ENCODE assay signal across 24 cellular contexts in the genomic region with DNA sequence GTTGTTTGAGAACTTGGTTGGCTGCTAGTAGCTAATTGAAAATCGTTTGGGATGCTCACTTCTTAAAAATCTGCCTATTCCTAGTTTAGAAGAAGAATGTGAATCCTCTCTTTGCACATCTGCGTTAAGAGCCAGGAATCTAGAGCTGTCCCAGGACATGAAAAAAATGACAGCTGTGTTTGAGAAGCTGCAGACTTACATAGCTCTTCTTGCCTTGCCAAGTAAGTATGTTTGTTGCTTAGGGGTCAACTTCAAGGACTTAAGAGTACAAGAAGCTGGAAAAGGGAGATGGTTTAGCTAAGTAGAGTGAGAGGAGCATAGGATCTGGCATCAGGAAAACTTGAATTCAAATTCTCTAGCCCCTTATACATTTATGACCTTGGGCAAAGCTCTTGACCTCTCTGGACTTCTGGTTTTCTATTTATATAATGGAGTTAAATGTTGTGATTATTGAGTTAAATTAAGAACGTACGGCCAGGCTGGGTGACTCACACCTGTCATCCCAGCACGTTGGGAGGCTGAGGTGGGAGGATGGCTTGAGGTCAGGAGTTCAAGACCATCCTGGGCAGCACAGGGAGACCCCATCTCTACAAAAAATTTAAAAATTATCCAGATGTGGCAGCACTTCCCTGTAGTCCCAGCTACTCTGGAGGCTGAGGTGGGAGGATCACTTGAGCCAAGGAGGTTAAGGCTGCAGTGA. TPM values are rescaled to one million over a fixed set of nuclear protein-coding genes. Genes with fewer than 3 reads are reported as not detected.
DNase-seq lines count a peak whose midpoint lies in the region; ATAC-seq and TF ChIP-seq lines count a peak whose summit lies in the region.
"Had no signal": no experiment of that assay in that cellular context is flagged by ENCODE, and none has a peak within 500 bp of the region (broad histone marks: within the 10 kb centered on the region; RNA-seq: fewer than 3 reads in every experiment).

No MANE protein-coding gene starts in this region.

- peaks cover 1% of the 10 kb centered on the region for H3K4me1 ChIP-seq in right cardiac atrium (ENCODE audit: control insufficient read depth, insufficient read depth, low read length)

- CTCF ChIA-PET in AG04450 (lab: Charles Lee) = interaction anchor here (0.5 to 1.3 kb wide), 7 partner anchors 22 to 368 kb away, joined by 3 to 6 read pairs (median 4); no protein-coding TSS in a partner anchor

- DNase-seq in AG04450 (ENCODE audit: low read depth, low spot score) (peak; percentile 51), choroid plexus epithelial cell (ENCODE audit: low read depth) (peak; percentile 57), right cardiac atrium (no peak), NCI-H2196 (lab: John Stamatoyannopoulos, UW; ENCODE audit: unreplicated experiment) (no peak), NCI-H345 treated with DMSO at 0.1 percent for 48 hours (lab: John Stamatoyannopoulos, UW; ENCODE audit: unreplicated experiment) (no peak)
- DNase-seq in activated T-helper 2 cell treated with anti-CD3 and anti-CD28 coated beads, Interferon-gamma antibody, Interleukin-2, Interleukin-4, amounts not matched to agents 10 μg/mL and 5 μg/mL and 100 μg/mL, durations not matched to agents 14 hours and 24 hours and 36 hours (ENCODE audit: low spot score) = no peak
- DNase-seq: ACHN; activated CD8-positive, alpha-beta memory T cell treated with anti-CD3 and anti-CD28 coated beads for 24 hours; CD4-positive, CD25-positive, alpha-beta regulatory T cell; DMS153; HFFc6; mammary epithelial cell; MM.1S; NCI-H146; NCI-H2171; NCI-H748 treated with DMSO at 0.1 percent for 48 hours; PC-3; stimulated activated CD4-positive, alpha-beta T cell treated with anti-CD3 and anti-CD28 coated beads, Interleukin-12 subunit alpha, Interleukin-12 subunit beta, amount 100 ng/mL, for 4 hours; stimulated activated CD8-positive, alpha-beta memory T cell treated with anti-CD3 and anti-CD28 coated beads, Interleukin-4, amount 100 ng/mL, for 48 hours had no signal

- H3K4me3 ChIP-seq in AG04450 (ENCODE audit: low read depth, low read length) = no peak overlapping the region
- no peak overlapping the region for H3K4me3 ChIP-seq in choroid plexus epithelial cell (ENCODE audit: low read depth, low read length)
- no peak overlapping the region for H3K4me3 ChIP-seq in right cardiac atrium (ENCODE audit: low read length)

- ATAC-seq in right cardiac atrium (peak; percentile 52 to 72), GM19324 (IDR thresholded peaks at IDR 0.05; ENCODE audit: low FRiP score, unreplicated experiment) (no peak)
- ATAC-seq: PC-3 had no signal

- TF ChIP-seq CTCF in AG04450 (IDR thresholded peaks at IDR 0.05; ENCODE audit: low read depth, low read length) = no peak
- TF ChIP-seq CTCF in choroid plexus epithelial cell (conservative IDR thresholded peaks at IDR 0.05; ENCODE audit: low read depth, low read length) = no peak
- TF ChIP-seq CTCF in nephron (IDR thresholded peaks at IDR 0.05; ENCODE audit: unreplicated experiment in 3 of 3) = no peak

- H3K4me1 Mint-ChIP-seq in nephron = peaks cover 46% of the 10 kb centered on the region
- peaks cover 1% of the 10 kb centered on the region for H3K4me1 Mint-ChIP-seq in activated T-helper 2 cell treated with anti-CD3 and anti-CD28 coated beads, Interferon-gamma antibody, Interleukin-2, Interleukin-4, amounts not matched to agents 10 μg/mL and 5 μg/mL and 100 μg/mL, durations not matched to agents 14 hours and 24 hours and 36 hours (ENCODE audit: low read depth)

- no peak overlapping the region for H3K27ac ChIP-seq in AG04450 (ENCODE audit: low read depth, low read length)
- H3K27ac ChIP-seq in right cardiac atrium (ENCODE audit: low read length) = peak overlapping the region; percentile 67
- H3K27ac ChIP-seq: VCaP had no signal

- H3K36me3 Mint-ChIP-seq in nephron (ENCODE audit: low read depth) = peaks cover 34% of the 10 kb centered on the region
- peaks cover 45% of the 10 kb centered on the region for H3K36me3 Mint-ChIP-seq in activated T-helper 2 cell treated with anti-CD3 and anti-CD28 coated beads, Interferon-gamma antibody, Interleukin-2, Interleukin-4, amounts not matched to agents 10 μg/mL and 5 μg/mL and 100 μg/mL, durations not matched to agents 14 hours and 24 hours and 36 hours (ENCODE audit: low read depth)

- no peaks in the 10 kb centered on the region for H3K9me3 Mint-ChIP-seq in nephron
- no peaks in the 10 kb centered on the region for H3K9me3 Mint-ChIP-seq in activated T-helper 2 cell treated with anti-CD3 and anti-CD28 coated beads, Interferon-gamma antibody, Interleukin-2, Interleukin-4, amounts not matched to agents 10 μg/mL and 5 μg/mL and 100 μg/mL, durations not matched to agents 14 hours and 24 hours and 36 hours
- H3K9me3 Mint-ChIP-seq: HFFc6; T-helper 1 cell treated with Interleukin-12 subunit alpha and Interleukin-12 subunit beta and Interleukin-4 antibody, amounts not matched to agents 30 μg/mL and 1 μg/mL, for 36 hours had no signal

- peak overlapping the region; percentile 74 to 95 (median 89) for H3K27ac Mint-ChIP-seq in nephron
- no peak overlapping the region for H3K27ac Mint-ChIP-seq in activated T-helper 2 cell treated with anti-CD3 and anti-CD28 coated beads, Interferon-gamma antibody, Interleukin-2, Interleukin-4, amounts not matched to agents 10 μg/mL and 5 μg/mL and 100 μg/mL, durations not matched to agents 14 hours and 24 hours and 36 hours
- H3K27ac Mint-ChIP-seq: activated naive CD8-positive, alpha-beta T cell; HFFc6; T-helper 1 cell treated with Interleukin-12 subunit alpha and Interleukin-12 subunit beta and Interleukin-4 antibody, amounts not matched to agents 30 μg/mL and 1 μg/mL, for 36 hours had no signal

- peak overlapping the region in 1 of 3 experiments; percentile 21 for H3K4me3 Mint-ChIP-seq in nephron
- no peak overlapping the region for H3K4me3 Mint-ChIP-seq in activated T-helper 2 cell treated with anti-CD3 and anti-CD28 coated beads, Interferon-gamma antibody, Interleukin-2, Interleukin-4, amounts not matched to agents 10 μg/mL and 5 μg/mL and 100 μg/mL, durations not matched to agents 14 hours and 24 hours and 36 hours (ENCODE audit: low read depth)
- H3K4me3 Mint-ChIP-seq: activated naive CD8-positive, alpha-beta T cell; CD4-positive, CD25-positive, alpha-beta regulatory T cell; HFFc6; T-helper 1 cell treated with Interleukin-12 subunit alpha and Interleukin-12 subunit beta and Interleukin-4 antibody, amounts not matched to agents 30 μg/mL and 1 μg/mL, for 36 hours had no signal

- H3K9me3 ChIP-seq in AG04450 (ENCODE audit: control insufficient read depth, insufficient read depth, low read length) = no peaks in the 10 kb centered on the region
- H3K9me3 ChIP-seq in right cardiac atrium (ENCODE audit: control insufficient read depth, low read length) = no peaks in the 10 kb centered on the region

- H3K27me3 ChIP-seq in AG04450 (ENCODE audit: control insufficient read depth, insufficient read depth, low read length) (no peaks in the 10 kb centered on the region), right cardiac atrium (ENCODE audit: control insufficient read depth, insufficient read depth) (no peaks in the 10 kb centered on the region)

- POLR2A ChIA-PET in AG04450 (lab: Yijun Ruan, JAX) = interaction anchor here (0.5 to 0.6 kb wide), 2 partner anchors 68 to 575 kb away, joined by 4 to 6 read pairs; no protein-coding TSS in a partner anchor

- intact Hi-C loops in right cardiac atrium (cut with DNase I) = loop anchor here in 1 of 4 donors (10.0 kb wide), 1 partner anchor 60 kb away; the partner anchor contains the start of gene STON1
- intact Hi-C loops in activated T-helper 2 cell treated with anti-CD3 and anti-CD28 coated beads, Interferon-gamma antibody, Interleukin-2, Interleukin-4, amounts not matched to agents 10 μg/mL and 5 μg/mL and 100 μg/mL, durations not matched to agents 14 hours and 24 hours and 36 hours (cut with micrococcal nuclease) = no loop called here

- 42% methylated on average over 5 of the region's 5 CpGs for WGBS in right cardiac atrium

- no peaks in the 10 kb centered on the region for H3K27me3 Mint-ChIP-seq in nephron (ENCODE audit: low read depth)
- no peaks in the 10 kb centered on the region for H3K27me3 Mint-ChIP-seq in activated T-helper 2 cell treated with anti-CD3 and anti-CD28 coated beads, Interferon-gamma antibody, Interleukin-2, Interleukin-4, amounts not matched to agents 10 μg/mL and 5 μg/mL and 100 μg/mL, durations not matched to agents 14 hours and 24 hours and 36 hours (ENCODE audit: low read depth)
- H3K27me3 Mint-ChIP-seq: activated naive CD8-positive, alpha-beta T cell; CD4-positive, CD25-positive, alpha-beta regulatory T cell had no signal

RNA-seq across cellular contexts. Expression of gene PPP1R21, which starts 34.2 kb away (rescaled TPM):
- polyA plus RNA-seq in AG04450 (2011; rRNA removed) = 25.5 and 26.9 TPM in 2 replicates
- 15.7 and 16.0 TPM in 2 replicates for polyA minus RNA-seq in AG04450 (2011; rRNA and poly(A)+ RNA removed)
- 10 to 100 TPM; 12.3 to 17.0 (median 16.0) TPM for total RNA-seq in right cardiac atrium
- 19.6 TPM for polyA plus RNA-seq in right cardiac atrium
- total RNA-seq in activated T-helper 2 cell treated with anti-CD3 and anti-CD28 coated beads, Interferon-gamma antibody, Interleukin-2, Interleukin-4, amounts not matched to agents 10 μg/mL and 5 μg/mL and 100 μg/mL, durations not matched to agents 14 hours and 24 hours and 36 hours = 22.8 and 23.4 TPM in 2 replicates

RNA-seq across cellular contexts. Expression of gene STON1, which starts 55.2 kb away (rescaled TPM):
- polyA plus RNA-seq in AG04450 (2011; rRNA removed) (13.5 and 17.8 TPM in 2 replicates), right cardiac atrium (5.9 TPM)
- 13.9 and 20.9 TPM in 2 replicates for polyA minus RNA-seq in AG04450 (2011; rRNA and poly(A)+ RNA removed)
- 10 to 100 TPM in 3 of 4 donors, 1 to 10 TPM in 1; 8.8 to 18.0 (median 13.1) TPM for total RNA-seq in right cardiac atrium
- total RNA-seq in activated T-helper 2 cell treated with anti-CD3 and anti-CD28 coated beads, Interferon-gamma antibody, Interleukin-2, Interleukin-4, amounts not matched to agents 10 μg/mL and 5 μg/mL and 100 μg/mL, durations not matched to agents 14 hours and 24 hours and 36 hours = 1.9 and 2.1 TPM in 2 replicates

Comparison
In these comparisons a context has a peak if more than half of its experiments do, and no peak if none do; other contexts are left out.
1. DNase-seq: peak in AG04450 (single experiment) and choroid plexus epithelial cell (single experiment); none in right cardiac atrium (0 of 3), activated T-helper 2 cell treated with anti-CD3 and anti-CD28 coated beads, Interferon-gamma antibody, Interleukin-2, Interleukin-4, amounts not matched to agents 10 μg/mL and 5 μg/mL and 100 μg/mL, durations not matched to agents 14 hours and 24 hours and 36 hours (single experiment), NCI-H2196 (single experiment) and NCI-H345 treated with DMSO at 0.1 percent for 48 hours (single experiment).